In genomic region chr1:83950106-83950661, GRCh38 we compare ENCODE assay signal across 18 cellular contexts. TPM values are rescaled to one million over a fixed set of nuclear protein-coding genes. Genes with fewer than 3 reads are reported as not detected.
DNase-seq lines count a peak whose midpoint lies in the region; ATAC-seq and TF ChIP-seq lines count a peak whose summit lies in the region.
"Had no signal": no experiment of that assay in that cellular context is flagged by ENCODE, and none has a peak within 500 bp of the region (broad histone marks: within the 10 kb centered on the region; RNA-seq: fewer than 3 reads in every experiment).

No MANE protein-coding gene starts in this region.

- H3K4me1 ChIP-seq in gastroesophageal sphincter, result peaks cover 0 to 8% (median 0%) of the 10 kb centered on the region in 3 donors
- H3K4me1 ChIP-seq in mucosa of descending colon (ENCODE audit: low read depth), result no peaks in the 10 kb centered on the region
- H3K4me1 ChIP-seq: BLaER1 treated with 17β-estradiol and CSF1 and Interleukin-3, amounts not matched to agents 10 nM and 100 nM; SJCRH30 had no signal

- no peaks in the 10 kb centered on the region for H3K9me3 ChIP-seq in gastroesophageal sphincter
- no peaks in the 10 kb centered on the region for H3K9me3 ChIP-seq in mucosa of descending colon
- H3K9me3 ChIP-seq: BLaER1 treated with 17β-estradiol and CSF1 and Interleukin-3, amounts not matched to agents 10 nM and 100 nM; SJCRH30 had no signal

- TF ChIP-seq POLR2A in gastroesophageal sphincter (IDR thresholded peaks at IDR 0.05), result no peak

- POLR2A ChIA-PET in HEK293T (lab: Yijun Ruan, JAX), result no interaction called here

- intact Hi-C loops in mucosa of descending colon (cut with DNase I, micrococcal nuclease), result no loop called here

- no peaks in the 10 kb centered on the region for H3K27me3 ChIP-seq in gastroesophageal sphincter
- H3K27me3 ChIP-seq: BLaER1 treated with 17β-estradiol and CSF1 and Interleukin-3, amounts not matched to agents 10 nM and 100 nM; SJCRH30 had no signal

- H3K4me3 ChIP-seq in gastroesophageal sphincter (peak overlapping the region in 1 of 2 donors; percentile 17), mucosa of descending colon (no peak overlapping the region)
- H3K4me3 ChIP-seq: BLaER1 treated with 17β-estradiol and CSF1 and Interleukin-3, amounts not matched to agents 10 nM and 100 nM; GM12878; GM23248; PC-9; SJCRH30 had no signal

- H3K36me3 ChIP-seq in gastroesophageal sphincter (no peaks in the 10 kb centered on the region), mucosa of descending colon (ENCODE audit: low read depth) (no peaks in the 10 kb centered on the region)
- H3K36me3 ChIP-seq: BLaER1 treated with 17β-estradiol and CSF1 and Interleukin-3, amounts not matched to agents 10 nM and 100 nM had no signal

- DNase-seq in HEK293T (ENCODE audit: extremely low spot score) (no peak), NCI-H69 (lab: John Stamatoyannopoulos, UW) (peak; percentile 70), mucosa of descending colon (peak in 1 of 3 donors; percentile 7), NCI-H146 (lab: John Stamatoyannopoulos, UW) (no peak), 8988T (no peak), DMS114 treated with DMSO at 0.1 percent for 48 hours (lab: John Stamatoyannopoulos, UW; ENCODE audit: unreplicated experiment) (no peak)
- no peak for DNase-seq in stimulated activated CD4-positive, alpha-beta T cell treated with anti-CD3 and anti-CD28 coated beads, Interleukin-4, amount 100 ng/mL, for 4 hours
- DNase-seq: CD8-positive, alpha-beta memory T cell; GDM1; GM23248; MV-4-11; NCI-H1930; PC-9; SJCRH30 had no signal

- WGBS in gastroesophageal sphincter (ENCODE audit: low coverage in 1 of 2), 2 donors, result 41 to 43% methylated on average over 6 to 7 of the region's 7 CpGs

- no peak for TF ChIP-seq CTCF in gastroesophageal sphincter (IDR thresholded peaks at IDR 0.05)
- no peak for TF ChIP-seq CTCF in mucosa of descending colon (IDR thresholded peaks at IDR 0.05)

- CTCF ChIA-PET in HEK293T (lab: Yijun Ruan, JAX), result no interaction called here

- peak overlapping the region in 3 of 4 donors; percentile 6 to 73 (median 50) for H3K27ac ChIP-seq in gastroesophageal sphincter
- H3K27ac ChIP-seq: BLaER1 treated with 17β-estradiol and CSF1 and Interleukin-3, amounts not matched to agents 10 nM and 100 nM; GM23248; PC-9; SJCRH30 had no signal

- no peak for ATAC-seq in gastroesophageal sphincter
- ATAC-seq in mucosa of descending colon, result peak; percentile 84
- ATAC-seq: GM12878, HCT116 had no signal

- no peak for TF ChIP-seq EP300 in gastroesophageal sphincter (IDR thresholded peaks at IDR 0.05)

TF ChIP-seq in HEK293T, 16 proteins besides CTCF, POLR2A, EP300 and RAD21:
- no peak for TF ChIP-seq ELF4 (IDR thresholded peaks at IDR 0.05)
- no peak for TF ChIP-seq L3MBTL2 (conservative IDR thresholded peaks at IDR 0.05)
- no peak for TF ChIP-seq FOXM1 (IDR thresholded peaks at IDR 0.05; ENCODE audit: borderline replicate concordance)
- TF ChIP-seq BHLHE40 (IDR thresholded peaks at IDR 0.05; ENCODE audit: borderline replicate concordance), result no peak
- TF ChIP-seq SUZ12 (IDR thresholded peaks at IDR 0.05), result no peak
- no peak for TF ChIP-seq SP1 (IDR thresholded peaks at IDR 0.05)
- peak; percentile 66; the same call in 1 of the 2 replicates for TF ChIP-seq CTBP1 (IDR thresholded peaks at IDR 0.05; ENCODE audit: borderline replicate concordance)
- TF ChIP-seq, protein P1, sequence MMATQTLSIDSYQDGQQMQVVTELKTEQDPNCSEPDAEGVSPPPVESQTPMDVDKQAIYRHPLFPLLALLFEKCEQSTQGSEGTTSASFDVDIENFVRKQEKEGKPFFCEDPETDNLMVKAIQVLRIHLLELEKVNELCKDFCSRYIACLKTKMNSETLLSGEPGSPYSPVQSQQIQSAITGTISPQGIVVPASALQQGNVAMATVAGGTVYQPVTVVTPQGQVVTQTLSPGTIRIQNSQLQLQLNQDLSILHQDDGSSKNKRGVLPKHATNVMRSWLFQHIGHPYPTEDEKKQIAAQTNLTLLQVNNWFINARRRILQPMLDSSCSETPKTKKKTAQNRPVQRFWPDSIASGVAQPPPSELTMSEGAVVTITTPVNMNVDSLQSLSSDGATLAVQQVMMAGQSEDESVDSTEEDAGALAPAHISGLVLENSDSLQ (IDR thresholded peaks at IDR 0.05), result peak; percentile 61; the same call in 1 of the 2 replicates
TF ChIP-seq in HEK293T: peak in this region for 2.

RNA-seq across cellular contexts. Expression of gene TTLL7, which starts 48.7 kb away (rescaled TPM):
- total RNA-seq in gastroesophageal sphincter (100 to 1,000 TPM in 1 of 4 donors, 10 to 100 TPM in 3; 41.7 to 125 (median 57.0) TPM), mucosa of descending colon (10 to 100 TPM in 1 of 3 donors, 1 to 10 TPM in 2; 3.3 to 21.0 (median 3.8) TPM)
